Comparison of ENCODE assay signal across 7 cellular contexts in genomic region chr6:53894086-53894485, GRCh38.
DNase-seq lines count a peak whose midpoint lies in the region; ATAC-seq lines count a peak whose summit lies in the region.

No MANE protein-coding gene starts in this region.

- DNase-seq in LoVo (ENCODE audit: low spot score) (peak; percentile 6), activated T-cell treated with anti-CD3 and anti-CD28 coated beads for 48 hours (ENCODE audit: low read depth) (peak; percentile 46), amniotic stem cell (lab: John Stamatoyannopoulos, UW) (no peak)
- peak; percentile 9 for DNase-seq in stimulated activated CD4-positive, alpha-beta T cell treated with anti-CD3 and anti-CD28 coated beads, Interleukin-12 subunit alpha, Interleukin-12 subunit beta, amount 100 ng/mL, for 4 hours

- ATAC-seq in GM18499 (IDR thresholded peaks at IDR 0.05; ENCODE audit: insufficient read depth, unreplicated experiment) (peak; percentile 40), GM21723 (IDR thresholded peaks at IDR 0.05; ENCODE audit: unreplicated experiment) (peak; percentile 62), GM19035 (IDR thresholded peaks at IDR 0.05; ENCODE audit: unreplicated experiment) (no peak)
